Comparison of ENCODE assay signal across 8 cellular contexts in the genomic region with DNA sequence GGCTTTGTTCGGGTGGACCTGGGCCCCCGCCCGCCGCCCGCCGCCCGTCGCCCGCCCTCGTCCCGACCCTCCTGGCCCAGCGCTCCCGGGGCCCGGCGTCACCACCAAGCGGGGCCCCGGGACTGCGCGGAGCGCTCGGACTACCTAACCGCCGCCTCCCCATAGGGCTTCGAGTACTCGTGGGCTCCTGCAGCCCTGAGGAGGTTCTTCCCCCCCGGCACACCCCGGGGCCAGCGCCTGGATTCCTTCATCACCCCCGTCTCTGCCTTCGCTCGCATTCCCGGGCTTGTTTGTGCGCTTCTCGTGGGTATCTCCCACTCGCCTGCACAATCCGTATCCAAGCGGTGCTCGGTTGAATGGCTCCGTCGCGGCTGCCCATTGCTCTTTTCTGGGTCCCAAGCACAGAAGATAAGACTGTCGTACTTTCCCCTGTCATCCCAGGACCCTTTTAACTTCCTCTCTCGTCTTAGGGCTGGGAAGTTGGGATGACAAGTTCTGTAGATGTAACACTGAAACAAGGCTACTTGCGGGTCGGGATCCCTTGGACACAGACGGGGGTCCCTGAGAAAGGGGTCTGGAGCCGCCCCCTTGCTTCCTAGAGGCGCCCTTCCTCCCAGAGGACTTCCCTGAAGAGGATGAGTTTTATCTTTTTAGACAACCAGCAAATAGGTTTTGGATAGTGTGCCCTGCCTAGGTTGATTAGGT. TPM values are rescaled to one million over a fixed set of nuclear protein-coding genes. Genes with fewer than 3 reads are reported as not detected.
A peak's percentile ranks its signal among the peaks of the same experiment; 100 is the strongest.
DNase-seq lines count a peak whose midpoint lies in the region; ATAC-seq and TF ChIP-seq lines count a peak whose summit lies in the region.

No MANE protein-coding gene starts in this region.

- H2AK5ac ChIP-seq in mesenchymal stem cell (ENCODE audit: low read length, severe bottlenecking) = no peak overlapping the region

- H2BK5ac ChIP-seq in mesenchymal stem cell (ENCODE audit: low read depth, low read length, poor library complexity, severe bottlenecking) = no peak overlapping the region

- H3K27ac ChIP-seq in mesenchymal stem cell (ENCODE audit: low read length, poor library complexity, severe bottlenecking) (peak overlapping the region; percentile 75), tibial artery (peak overlapping the region; percentile 87 to 89)

- peak overlapping the region; percentile 81 for H3K27ac Mint-ChIP-seq in T-helper 17 cell
- peak overlapping the region; percentile 93 to 96 for H3K27ac Mint-ChIP-seq in effector memory CD8-positive, alpha-beta T cell

- H3K27me3 Mint-ChIP-seq in T-helper 17 cell = no peaks in the 10 kb centered on the region
- H3K27me3 Mint-ChIP-seq in effector memory CD8-positive, alpha-beta T cell = no peaks in the 10 kb centered on the region

- peak overlapping the region; percentile 98 for H3K4me3 Mint-ChIP-seq in T-helper 17 cell
- H3K4me3 Mint-ChIP-seq in effector memory CD8-positive, alpha-beta T cell = peak overlapping the region; percentile 99

- no peaks in the 10 kb centered on the region for H3K9me3 ChIP-seq in T-helper 17 cell (ENCODE audit: control insufficient read depth, low read length, poor library complexity, severe bottlenecking)
- no peaks in the 10 kb centered on the region for H3K9me3 ChIP-seq in mesenchymal stem cell (ENCODE audit: control insufficient read depth, low read length)
- H3K9me3 ChIP-seq in tibial artery = no peaks in the 10 kb centered on the region

- H3K9me3 Mint-ChIP-seq in effector memory CD8-positive, alpha-beta T cell = no peaks in the 10 kb centered on the region

- H4K8ac ChIP-seq in mesenchymal stem cell (ENCODE audit: low read length) = peak overlapping the region; percentile 66

- peak overlapping the region; percentile 16 to 82 for H3K14ac ChIP-seq in mesenchymal stem cell (ENCODE audit: low read length in 2 of 2)

- intact Hi-C loops in tibial artery (cut with DNase I; ENCODE audit: low total_unique reads) = loop anchor here (2.0 to 5.0 kb wide), 2 partner anchors 64 to 90 kb away; a partner anchor contains a TSS

- H3K79me1 ChIP-seq in mesenchymal stem cell (replicated peaks; ENCODE audit: low read length, poor library complexity, severe bottlenecking) = peaks cover 4% of the 10 kb centered on the region

- peaks cover 4% of the 10 kb centered on the region for H3K4me1 ChIP-seq in mesenchymal stem cell (ENCODE audit: control insufficient read depth, insufficient read depth, low read depth, low read length)
- H3K4me1 ChIP-seq in tibial artery = peaks cover 0 to 10% (median 2%) of the 10 kb centered on the region in 4 donors

- H3K4me2 ChIP-seq in mesenchymal stem cell (ENCODE audit: low read length, poor library complexity, severe bottlenecking) = peak overlapping the region; percentile 85

- TF ChIP-seq CTCF in tibial artery (IDR thresholded peaks at IDR 0.05) = no peak

- H3K27me3 ChIP-seq in mesenchymal stem cell (ENCODE audit: control insufficient read depth in 1 of 2, insufficient read depth in 1 of 2, low read length in 2 of 2) = no peaks in the 10 kb centered on the region
- no peaks in the 10 kb centered on the region for H3K27me3 ChIP-seq in tibial artery

- H3K9ac ChIP-seq in mesenchymal stem cell (ENCODE audit: low read length) = peak overlapping the region; percentile 88

- no peaks in the 10 kb centered on the region for H3K36me3 Mint-ChIP-seq in T-helper 17 cell (ENCODE audit: low read depth)
- H3K36me3 Mint-ChIP-seq in effector memory CD8-positive, alpha-beta T cell (ENCODE audit: insufficient read depth) = peaks cover 4% of the 10 kb centered on the region

- peak overlapping the region; percentile 85 for H4K91ac ChIP-seq in mesenchymal stem cell (ENCODE audit: low read length)

- H3K4me3 ChIP-seq in mesenchymal stem cell (ENCODE audit: insufficient read depth in 1 of 2, low read depth in 1 of 2, low read length in 2 of 2) = peak overlapping the region; percentile 85 to 96
- H3K4me3 ChIP-seq in tibial artery = peak overlapping the region; percentile 68 to 76

- ATAC-seq in GM19438 (IDR thresholded peaks at IDR 0.05; ENCODE audit: low read depth, unreplicated experiment) = peak; percentile 48
- ATAC-seq in HG03442 (IDR thresholded peaks at IDR 0.05; ENCODE audit: unreplicated experiment) = peak; percentile 49
- peak; percentile 61 for ATAC-seq in T-helper 17 cell
- ATAC-seq in effector memory CD8-positive, alpha-beta T cell (replicated peaks) = peak; percentile 53

- peak overlapping the region in 1 of 2 experiments; percentile 52 for H3K4ac ChIP-seq in mesenchymal stem cell (ENCODE audit: low read depth in 1 of 2, low read length in 2 of 2)

- H3K23ac ChIP-seq in mesenchymal stem cell (ENCODE audit: low read length in 2 of 2) = no peak overlapping the region

- H2BK120ac ChIP-seq in mesenchymal stem cell (ENCODE audit: low read depth, low read length) = peak overlapping the region; percentile 54

- H3K36me3 ChIP-seq in mesenchymal stem cell (ENCODE audit: control insufficient read depth in 1 of 2, insufficient read depth in 2 of 2, low read depth in 1 of 2, low read length in 2 of 2) (peaks cover 12 to 21% of the 10 kb centered on the region in 2 experiments), tibial artery (peaks cover 0 to 13% (median 0%) of the 10 kb centered on the region in 3 donors)

- H2AFZ ChIP-seq in mesenchymal stem cell (ENCODE audit: low read depth, low read length) = peak overlapping the region; percentile 30

- peak overlapping the region; percentile 73 for H2BK15ac ChIP-seq in mesenchymal stem cell (ENCODE audit: low read depth, poor library complexity, severe bottlenecking)

- 1% methylated on average over 45 of the region's 48 CpGs for WGBS in mesenchymal stem cell

- H3K4me1 Mint-ChIP-seq in T-helper 17 cell = peaks cover 26% of the 10 kb centered on the region
- peaks cover 20 to 23% of the 10 kb centered on the region in 2 donors for H3K4me1 Mint-ChIP-seq in effector memory CD8-positive, alpha-beta T cell (ENCODE audit: low read depth in 2 of 2)

- H2BK12ac ChIP-seq in mesenchymal stem cell (ENCODE audit: low read length in 2 of 2) = peak overlapping the region in 1 of 2 experiments; percentile 15

- H3K18ac ChIP-seq in mesenchymal stem cell (ENCODE audit: low read depth in 1 of 2, low read length in 2 of 2) = peak overlapping the region; percentile 88 to 90

- DNase-seq in EH (ENCODE audit: low read depth) = peak; percentile 54
- DNase-seq in T-helper 17 cell = no peak
- DNase-seq in effector memory CD8-positive, alpha-beta T cell = peak in 1 of 3 experiments; percentile 5
- peak; percentile 60 for DNase-seq in mesenchymal stem cell
- DNase-seq in tibial artery = no peak
- DNase-seq in SKM-1 (lab: John Stamatoyannopoulos, UW; ENCODE audit: unreplicated experiment) = no peak

RNA-seq across cellular contexts. Expression of a gene that starts 0.6 kb away (rescaled TPM):
- 10 to 100 TPM in 1 of 2 donors, 1 to 10 TPM in 1; 9.5 to 31.4 TPM for total RNA-seq in T-helper 17 cell
- 11.2 TPM for polyA plus RNA-seq in mesenchymal stem cell (2013, experiment 1 of 2)
- 11.7 TPM for polyA plus RNA-seq in mesenchymal stem cell (2013, experiment 2 of 2)

Comparison
In these comparisons a context has a peak if more than half of its experiments do, and no peak if none do; other contexts are left out.
1. DNase-seq: peak in EH (single experiment) and mesenchymal stem cell (single experiment); none in T-helper 17 cell (0 of 3), tibial artery (0 of 2) and SKM-1 (single experiment).
2. Peak in every context shown above with its lines, with median percentiles within 50 percentile points of each other: ATAC-seq.